Comparison of ENCODE assay signal across 8 cellular contexts in the genomic region with DNA sequence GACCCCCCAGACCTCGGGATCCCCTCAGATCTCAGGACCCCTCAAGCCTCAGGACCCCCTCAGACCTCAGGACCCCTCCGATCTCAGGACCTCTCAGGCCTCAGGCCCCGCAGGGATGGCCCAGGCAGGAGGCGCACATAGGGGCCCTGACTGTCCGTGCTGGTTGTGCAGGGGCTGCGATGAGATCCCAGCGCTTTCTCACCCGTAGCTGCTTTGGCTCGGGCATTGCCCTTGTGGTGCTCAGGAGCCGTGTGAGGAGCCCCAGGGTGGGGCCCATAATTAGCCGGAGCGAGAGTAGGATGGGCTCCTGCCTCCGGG. TPM values are rescaled to one million over a fixed set of nuclear protein-coding genes. Genes with fewer than 3 reads are reported as not detected.
DNase-seq lines count a peak whose midpoint lies in the region; ATAC-seq, FAIRE-seq and TF ChIP-seq lines count a peak whose summit lies in the region.

No MANE protein-coding gene starts in this region.

- ATAC-seq in HG02840 (IDR thresholded peaks at IDR 0.05; ENCODE audit: low FRiP score, unreplicated experiment) = no peak

- H3K4me2 ChIP-seq in keratinocyte (ENCODE audit: control insufficient read depth, extremely low read depth, insufficient read depth, low read depth, low read length) = peak overlapping the region; percentile 58

- FAIRE-seq in keratinocyte (lab: Jason Lieb, UNC) = no peak

- dilution Hi-C loops in keratinocyte (cut with MboI; ENCODE audit: extremely low pct_ligation_motif_present, low sequenced_read_pairs) = no loop called here

- peak overlapping the region; percentile 82 for H3K4me3 ChIP-seq in HUES6 (ENCODE audit: low read depth, low read length)
- peak overlapping the region; percentile 84 for H3K4me3 ChIP-seq in adipocyte (ENCODE audit: low read length)
- peak overlapping the region; percentile 59 to 73 (median 62) for H3K4me3 ChIP-seq in keratinocyte (ENCODE audit: control insufficient read depth in 2 of 3, extremely low read depth in 1 of 3, insufficient read depth in 2 of 3, low read depth in 1 of 3, low read length in 3 of 3)
- H3K4me3 ChIP-seq in subcutaneous abdominal adipose tissue (ENCODE audit: low read depth in 1 of 5, low read length in 5 of 5) = peak overlapping the region in 4 of 5 donors; percentile 63 to 74 (median 66)

- no peaks in the 10 kb centered on the region for H3K27me3 ChIP-seq in HUES6 (ENCODE audit: control insufficient read depth, insufficient read depth, low read length)
- no peaks in the 10 kb centered on the region for H3K27me3 ChIP-seq in adipocyte (replicated peaks; ENCODE audit: control insufficient read depth, insufficient read depth, low read length)
- H3K27me3 ChIP-seq in keratinocyte (ENCODE audit: control insufficient read depth, extremely low read depth, insufficient read depth, low read length) = no peaks in the 10 kb centered on the region
- H3K27me3 ChIP-seq in subcutaneous abdominal adipose tissue (ENCODE audit: control insufficient read depth in 5 of 5, insufficient read depth in 4 of 5, low read length in 5 of 5) = peaks cover 0 to 4% (median 0%) of the 10 kb centered on the region in 5 donors

- DNase-seq in adipocyte (ENCODE audit: low read depth) (no peak), keratinocyte (ENCODE audit: low read depth, low spot score) (no peak), epidermal melanocyte (ENCODE audit: insufficient read length, low spot score) (no peak), SIG-M5 treated with dmso at 0.1 percent for 504 hours (lab: John Stamatoyannopoulos, UW; ENCODE audit: unreplicated experiment) (no peak)
- DNase-seq in activated CD8-positive, alpha-beta memory T cell treated with anti-CD3 and anti-CD28 coated beads, Interleukin-2, amount 50 U/mL, for 4 hours = no peak

- no peaks in the 10 kb centered on the region for H3K9me1 ChIP-seq in keratinocyte (ENCODE audit: control insufficient read depth, extremely low read depth, insufficient read depth, low read length)

- peaks cover 38% of the 10 kb centered on the region for H3K79me2 ChIP-seq in keratinocyte (ENCODE audit: control insufficient read depth, insufficient read depth, low read length)

- peak overlapping the region; percentile 68 for H2AFZ ChIP-seq in keratinocyte (ENCODE audit: control insufficient read depth, low read length)

- H4K20me1 ChIP-seq in keratinocyte (ENCODE audit: control insufficient read depth, extremely low read depth, insufficient read depth, low read length) = peaks cover 4% of the 10 kb centered on the region

- H3K36me3 ChIP-seq in HUES6 (ENCODE audit: control insufficient read depth, insufficient read depth, low read length) (peaks cover 18% of the 10 kb centered on the region), adipocyte (ENCODE audit: control insufficient read depth, insufficient read depth, low read length, severe bottlenecking) (no peaks in the 10 kb centered on the region), keratinocyte (ENCODE audit: control insufficient read depth in 2 of 2, extremely low read depth in 1 of 2, insufficient read depth in 2 of 2, low read length in 2 of 2) (peaks cover 0 to 9% of the 10 kb centered on the region in 2 experiments), subcutaneous abdominal adipose tissue (ENCODE audit: control insufficient read depth in 5 of 5, insufficient read depth in 5 of 5, low read length in 5 of 5) (peaks cover 0 to 16% (median 6%) of the 10 kb centered on the region in 5 donors)

- H3K4me1 ChIP-seq in HUES6 (ENCODE audit: control insufficient read depth, insufficient read depth, low read length) (peaks cover 30% of the 10 kb centered on the region), adipocyte (ENCODE audit: control insufficient read depth, insufficient read depth, low read length) (peaks cover 19% of the 10 kb centered on the region), keratinocyte (ENCODE audit: control insufficient read depth, extremely low read depth, insufficient read depth, low read length) (peaks cover 10% of the 10 kb centered on the region), subcutaneous abdominal adipose tissue (ENCODE audit: control insufficient read depth in 5 of 5, insufficient read depth in 5 of 5, low read length in 5 of 5) (peaks cover 2 to 25% (median 18%) of the 10 kb centered on the region in 5 donors)

- TF ChIP-seq CTCF in keratinocyte (optimal IDR thresholded peaks at IDR 0.05 in 1 of 3, IDR thresholded peaks at IDR 0.05 in 1 of 3, conservative IDR thresholded peaks at IDR 0.05 in 1 of 3; ENCODE audit: extremely low read depth in 1 of 3, insufficient read depth in 2 of 3, low read length in 3 of 3) = no peak

- H3K9ac ChIP-seq in HUES6 (ENCODE audit: low read length) (peak overlapping the region; percentile 68), adipocyte (ENCODE audit: low read length) (peak overlapping the region; percentile 89), keratinocyte (ENCODE audit: control insufficient read depth, extremely low read depth, insufficient read depth, low read length) (peak overlapping the region; percentile 74), subcutaneous abdominal adipose tissue (ENCODE audit: low read length in 5 of 5) (peak overlapping the region in 4 of 5 donors; percentile 57 to 83 (median 70))

- H3K27ac ChIP-seq in HUES6 (ENCODE audit: low read depth, low read length) = peak overlapping the region; percentile 78
- H3K27ac ChIP-seq in keratinocyte (ENCODE audit: control insufficient read depth, insufficient read depth, low read length) = peak overlapping the region; percentile 52
- no peak overlapping the region for H3K27ac ChIP-seq in subcutaneous abdominal adipose tissue (ENCODE audit: low read depth, low read length)

- no peaks in the 10 kb centered on the region for H3K9me3 ChIP-seq in HUES6 (ENCODE audit: control insufficient read depth, insufficient read depth, low read depth, low read length)
- no peaks in the 10 kb centered on the region for H3K9me3 ChIP-seq in adipocyte (ENCODE audit: control insufficient read depth, low read length)
- H3K9me3 ChIP-seq in keratinocyte (ENCODE audit: control insufficient read depth, low read depth, low read length) = no peaks in the 10 kb centered on the region
- no peaks in the 10 kb centered on the region for H3K9me3 ChIP-seq in subcutaneous abdominal adipose tissue (ENCODE audit: control insufficient read depth in 5 of 5, low read length in 5 of 5)

RNA-seq across cellular contexts. Expression of a gene that starts 0.7 kb away (rescaled TPM):
- 25.4 to 67.3 TPM (median 32.9 TPM) in 3 replicates for polyA plus RNA-seq in keratinocyte
- 12.0 TPM for polyA plus RNA-seq in keratinocyte (2011; ENCODE audit: low read depth)
- 22.6 and 22.8 TPM in 2 replicates for polyA plus RNA-seq in keratinocyte (2011; cell fraction: cytosol; rRNA removed)
- polyA plus RNA-seq in keratinocyte (2011; cell fraction: nucleus; rRNA removed) = 65.7 and 66.3 TPM in 2 replicates
- 15.3 and 34.5 TPM in 2 replicates for polyA plus RNA-seq in keratinocyte (2012; ENCODE audit: low replicate concordance)
- 27.9 to 30.0 TPM (median 28.5 TPM) in 3 replicates for polyA minus RNA-seq in keratinocyte
- 28.4 TPM for polyA minus RNA-seq in keratinocyte (2011; cell fraction: cytosol; rRNA and poly(A)+ RNA removed)
- 49.3 and 57.1 TPM in 2 replicates for polyA minus RNA-seq in keratinocyte (2011; cell fraction: nucleus; rRNA and poly(A)+ RNA removed)
